In genomic region chr4:123418486-123418931, GRCh38 we compare ENCODE assay signal across 7 cellular contexts. TPM values are rescaled to one million over a fixed set of nuclear protein-coding genes. Genes with fewer than 3 reads are reported as not detected.
DNase-seq lines count a peak whose midpoint lies in the region; ATAC-seq and TF ChIP-seq lines count a peak whose summit lies in the region.

No MANE protein-coding gene starts in this region.

- no peaks in the 10 kb centered on the region for H3K4me1 ChIP-seq in prostate gland (replicated peaks)
- H3K4me1 ChIP-seq in CD8-positive, alpha-beta T cell (ENCODE audit: insufficient read depth, low read length), result peaks cover 5% of the 10 kb centered on the region

- H3K27me3 Mint-ChIP-seq in T-cell, result peaks cover 0 to 3% of the 10 kb centered on the region in 2 donors
- H3K27me3 Mint-ChIP-seq in CD8-positive, alpha-beta T cell (ENCODE audit: low read depth), result no peaks in the 10 kb centered on the region

- peaks cover 34 to 45% (median 38%) of the 10 kb centered on the region in 3 donors for H3K4me1 Mint-ChIP-seq in T-cell
- H3K4me1 Mint-ChIP-seq in CD8-positive, alpha-beta T cell (ENCODE audit: low read depth), result peaks cover 49% of the 10 kb centered on the region

- H3K27ac ChIP-seq in prostate gland, result peak overlapping the region in 1 of 2 donors; percentile 18
- no peak overlapping the region for H3K27ac ChIP-seq in CD8-positive, alpha-beta T cell (ENCODE audit: low read depth, low read length)

- peak overlapping the region; percentile 37 to 73 for H3K27ac Mint-ChIP-seq in T-cell
- no peak overlapping the region for H3K27ac Mint-ChIP-seq in CD8-positive, alpha-beta T cell

- no peak overlapping the region for H3K4me3 ChIP-seq in fibroblast of villous mesenchyme (ENCODE audit: low read depth, low read length)
- H3K4me3 ChIP-seq in prostate gland, result no peak overlapping the region
- no peak overlapping the region for H3K4me3 ChIP-seq in CD8-positive, alpha-beta T cell (ENCODE audit: low read depth, low read length)

- no peaks in the 10 kb centered on the region for H3K9me3 ChIP-seq in prostate gland
- no peaks in the 10 kb centered on the region for H3K9me3 ChIP-seq in CD8-positive, alpha-beta T cell (ENCODE audit: low read length)

- intact Hi-C loops in prostate gland (cut with DNase I), result no loop called here
- intact Hi-C loops in CD8-positive, alpha-beta T cell (cut with DNase I, micrococcal nuclease), result no loop called here

- CTCF ChIA-PET in T-cell (lab: Charles Lee), result interaction anchor here (0.5 to 0.6 kb wide), 2 partner anchors 9 to 133 kb away, joined by 3 to 4 read pairs; no protein-coding TSS in a partner anchor
- CTCF ChIA-PET in CD8-positive, alpha-beta T cell (lab: Charles Lee), result interaction anchor here (0.6 kb wide), 2 partner anchors 15 to 108 kb away, joined by 3 read pairs; no protein-coding TSS in a partner anchor

- no peaks in the 10 kb centered on the region for H3K9me3 Mint-ChIP-seq in T-cell
- H3K9me3 Mint-ChIP-seq in CD8-positive, alpha-beta T cell, result no peaks in the 10 kb centered on the region

- POLR2A ChIA-PET in T-cell (lab: Charles Lee), result no interaction called here
- POLR2A ChIA-PET in CD8-positive, alpha-beta T cell (lab: Charles Lee), result interaction anchor here (1.0 to 1.1 kb wide), 2 partner anchors 10 to 22 kb away, joined by 3 to 4 read pairs; partner anchors contain the start of gene SPRY1

- H3K27me3 ChIP-seq in prostate gland (replicated peaks; ENCODE audit: insufficient read depth), result no peaks in the 10 kb centered on the region
- H3K27me3 ChIP-seq in CD8-positive, alpha-beta T cell (ENCODE audit: insufficient read depth, low read length), result no peaks in the 10 kb centered on the region

- H3K36me3 ChIP-seq in prostate gland, result no peaks in the 10 kb centered on the region
- no peaks in the 10 kb centered on the region for H3K36me3 ChIP-seq in CD8-positive, alpha-beta T cell (ENCODE audit: insufficient read depth, low read length)

- ATAC-seq in GM18861 (IDR thresholded peaks at IDR 0.05; ENCODE audit: unreplicated experiment) (peak; percentile 74), HG02798 (IDR thresholded peaks at IDR 0.05; ENCODE audit: poor library complexity, unreplicated experiment) (peak; percentile 78), T-cell (replicated peaks in 1 of 4) (no peak)
- no peak for ATAC-seq in CD8-positive, alpha-beta T cell

- TF ChIP-seq CTCF in fibroblast of villous mesenchyme (IDR thresholded peaks at IDR 0.05; ENCODE audit: insufficient read depth, low read depth, low read length) (no peak), prostate gland (IDR thresholded peaks at IDR 0.05) (no peak)
- no peak for TF ChIP-seq CTCF in CD8-positive, alpha-beta T cell (IDR thresholded peaks at IDR 0.05)

- DNase-seq in NCI-H1092 treated with DMSO at 0.1 percent for 48 hours (lab: John Stamatoyannopoulos, UW) (peak; percentile 97), T-cell (no peak), fibroblast of villous mesenchyme (ENCODE audit: low read depth) (peak; percentile 85), prostate gland (ENCODE audit: low spot score) (peak; percentile 62)
- no peak for DNase-seq in CD8-positive, alpha-beta T cell

- H3K4me3 Mint-ChIP-seq in T-cell, result no peak overlapping the region
- H3K4me3 Mint-ChIP-seq in CD8-positive, alpha-beta T cell, result no peak overlapping the region

- TF ChIP-seq POLR2A in prostate gland (IDR thresholded peaks at IDR 0.05), result no peak

- no peaks in the 10 kb centered on the region for H3K36me3 Mint-ChIP-seq in T-cell
- no peaks in the 10 kb centered on the region for H3K36me3 Mint-ChIP-seq in CD8-positive, alpha-beta T cell

- WGBS in prostate gland, result 26% methylated on average over 1 of the region's 1 CpG

RNA-seq across cellular contexts. Expression of gene SPRY1, which starts 21.9 kb away (rescaled TPM):
- 10 to 100 TPM in 2 of 5 donors, 1 to 10 TPM in 3; 3.2 to 18.6 (median 7.1) TPM for total RNA-seq in T-cell
- total RNA-seq in fibroblast of villous mesenchyme, result 7.3 and 14.8 TPM in 2 replicates
- total RNA-seq in prostate gland, result 10 to 100 TPM; 67.5 to 90.2 TPM
- total RNA-seq in CD8-positive, alpha-beta T cell, result 10 to 100 TPM; 65.8 to 66.1 TPM

Comparison
In these comparisons a context has a peak if more than half of its experiments do, and no peak if none do; other contexts are left out.
1. ATAC-seq: peak in GM18861 (single experiment) and HG02798 (single experiment); none in T-cell (0 of 4) and CD8-positive, alpha-beta T cell (single experiment).
2. DNase-seq: peak in NCI-H1092 treated with DMSO at 0.1 percent for 48 hours (single experiment), fibroblast of villous mesenchyme (single experiment) and prostate gland (single experiment); none in T-cell (0 of 34) and CD8-positive, alpha-beta T cell (0 of 7).